In genomic region chr17:37088913-37089312, GRCh38 we compare ENCODE assay signal across 16 cellular contexts.
DNase-seq lines count a peak whose midpoint lies in the region; ATAC-seq, FAIRE-seq and TF ChIP-seq lines count a peak whose summit lies in the region.
"Had no signal": no experiment of that assay in that cellular context is flagged by ENCODE, and none has a peak within 500 bp of the region (broad histone marks: within the 10 kb centered on the region; RNA-seq: fewer than 3 reads in every experiment).

No MANE protein-coding gene starts in this region.

- H3K4me3 Mint-ChIP-seq in activated T-helper 1 cell treated with anti-CD3 and anti-CD28 coated beads, Interleukin-12 subunit alpha, Interleukin-12 subunit beta, Interleukin-2, Interleukin-4 antibody, amounts not matched to agents 30 ng/mL and 10 ng/mL and 1 ng/mL, durations not matched to agents 14 hours and 24 hours and 36 hours, result peak overlapping the region; percentile 22
- H3K4me3 Mint-ChIP-seq: B cell had no signal

- CTCF ChIA-PET in HepG2 (lab: Yijun Ruan, JAX; ENCODE audit: low intra/inter-chr PET ratio, low total read pairs), result no interaction called here

- peak; percentile 8 for TF ChIP-seq CTCF in liver (IDR thresholded peaks at IDR 0.05; ENCODE audit: low read depth, low read length, missing input control)
- no peak for TF ChIP-seq CTCF in HepG2 (CRISPR knock-in tag; IDR thresholded peaks at IDR 0.05)

- H3K27ac Mint-ChIP-seq in activated T-helper 1 cell treated with anti-CD3 and anti-CD28 coated beads, Interleukin-12 subunit alpha, Interleukin-12 subunit beta, Interleukin-2, Interleukin-4 antibody, amounts not matched to agents 30 ng/mL and 10 ng/mL and 1 ng/mL, durations not matched to agents 14 hours and 24 hours and 36 hours, result no peak overlapping the region
- H3K27ac Mint-ChIP-seq: B cell had no signal

- in situ Hi-C loops in HepG2 (cut with HindIII; ENCODE audit: extremely low pct_ligation_motif_present, low pct_unique_long_range_greater_than_20kb), result no loop called here

- peak in 1 of 2 donors; percentile 54 for TF ChIP-seq RAD21 in liver (IDR thresholded peaks at IDR 0.05)
- TF ChIP-seq RAD21 in HepG2 (CRISPR knock-in tag; IDR thresholded peaks at IDR 0.05), result no peak

- no peaks in the 10 kb centered on the region for H3K27me3 Mint-ChIP-seq in activated T-helper 1 cell treated with anti-CD3 and anti-CD28 coated beads, Interleukin-12 subunit alpha, Interleukin-12 subunit beta, Interleukin-2, Interleukin-4 antibody, amounts not matched to agents 30 ng/mL and 10 ng/mL and 1 ng/mL, durations not matched to agents 14 hours and 24 hours and 36 hours (ENCODE audit: insufficient read depth)
- H3K27me3 Mint-ChIP-seq: B cell had no signal

- peaks cover 8 to 59% (median 30%) of the 10 kb centered on the region in 4 donors for H3K36me3 ChIP-seq in liver (ENCODE audit: control insufficient read depth in 4 of 4, insufficient read depth in 3 of 4, low read depth in 1 of 4, low read length in 3 of 4)
- H3K36me3 ChIP-seq in HepG2 (replicated peaks in 1 of 2; ENCODE audit: control insufficient read depth in 1 of 2, insufficient read depth in 2 of 2, low read length in 2 of 2), result peaks cover 13 to 80% of the 10 kb centered on the region in 2 experiments
- H3K36me3 ChIP-seq: pancreas had no signal

- no peaks in the 10 kb centered on the region for H3K9me3 Mint-ChIP-seq in activated T-helper 1 cell treated with anti-CD3 and anti-CD28 coated beads, Interleukin-12 subunit alpha, Interleukin-12 subunit beta, Interleukin-2, Interleukin-4 antibody, amounts not matched to agents 30 ng/mL and 10 ng/mL and 1 ng/mL, durations not matched to agents 14 hours and 24 hours and 36 hours

- H3K9me3 ChIP-seq in liver (ENCODE audit: control insufficient read depth in 4 of 4, low read length in 3 of 4) (no peaks in the 10 kb centered on the region), HepG2 (ENCODE audit: low read length) (no peaks in the 10 kb centered on the region)
- H3K9me3 ChIP-seq: pancreas had no signal

- FAIRE-seq in HepG2 (lab: Jason Lieb, UNC), result no peak
- FAIRE-seq: GM12891, HTR-8/SVneo, pancreas had no signal

- H3K27ac ChIP-seq in liver (ENCODE audit: low read depth in 1 of 2, low read length in 2 of 2) (no peak overlapping the region), HepG2 (ENCODE audit: extremely low read length, insufficient read depth, low read length) (no peak overlapping the region)

- peaks cover 33% of the 10 kb centered on the region for H3K36me3 Mint-ChIP-seq in activated T-helper 1 cell treated with anti-CD3 and anti-CD28 coated beads, Interleukin-12 subunit alpha, Interleukin-12 subunit beta, Interleukin-2, Interleukin-4 antibody, amounts not matched to agents 30 ng/mL and 10 ng/mL and 1 ng/mL, durations not matched to agents 14 hours and 24 hours and 36 hours (ENCODE audit: low read depth)

- no peaks in the 10 kb centered on the region for H3K4me1 ChIP-seq in liver (ENCODE audit: control insufficient read depth in 4 of 4, insufficient read depth in 4 of 4, low read length in 3 of 4)
- H3K4me1 ChIP-seq in HepG2 (ENCODE audit: insufficient read depth, low read length), result peaks cover 13% of the 10 kb centered on the region
- H3K4me1 ChIP-seq: pancreas had no signal

- H3K4me2 ChIP-seq in HepG2 (ENCODE audit: low read depth, low read length), result no peak overlapping the region

- H3K4me1 Mint-ChIP-seq in activated T-helper 1 cell treated with anti-CD3 and anti-CD28 coated beads, Interleukin-12 subunit alpha, Interleukin-12 subunit beta, Interleukin-2, Interleukin-4 antibody, amounts not matched to agents 30 ng/mL and 10 ng/mL and 1 ng/mL, durations not matched to agents 14 hours and 24 hours and 36 hours (ENCODE audit: low read depth), result peaks cover 51% of the 10 kb centered on the region

- POLR2A ChIA-PET in HepG2 (lab: Yijun Ruan, JAX), result no interaction called here

- ATAC-seq in HepG2 (no peak), GM19395 (IDR thresholded peaks at IDR 0.05; ENCODE audit: unreplicated experiment) (no peak)

- DNase-seq in HepG2 (ENCODE audit: low spot score) (no peak), myocyte (ENCODE audit: low read depth) (peak; percentile 56), cortex of kidney (lab: John Stamatoyannopoulos, UW) (no peak), NCI-H1048 (lab: John Stamatoyannopoulos, UW) (no peak)
- DNase-seq in activated T-helper 1 cell treated with anti-CD3 and anti-CD28 coated beads, Interleukin-12 subunit alpha, Interleukin-12 subunit beta, Interleukin-2, Interleukin-4 antibody, amounts not matched to agents 30 ng/mL and 10 ng/mL and 1 ng/mL, durations not matched to agents 14 hours and 24 hours and 36 hours (ENCODE audit: low spot score), result no peak
- no peak for DNase-seq in activated T-cell treated with anti-CD3 and anti-CD28 coated beads, Interleukin-2, amount 50 U/mL, for 48 hours
- DNase-seq: activated T-cell treated with anti-CD3 and anti-CD28 coated beads, Interleukin-2, amount 50 U/mL, for 1 hour; EL; foreskin fibroblast; pancreas; Right ventricle myocardium superior had no signal

- 81% methylated on average over 11 of the region's 11 CpGs for WGBS in liver
- 96% methylated on average over 9 of the region's 11 CpGs for WGBS in HepG2 (ENCODE audit: low lambda C conversion rate)

- H3K27me3 ChIP-seq in liver (ENCODE audit: control insufficient read depth in 4 of 4, insufficient read depth in 4 of 4, low read length in 3 of 4), result no peaks in the 10 kb centered on the region
- no peaks in the 10 kb centered on the region for H3K27me3 ChIP-seq in HepG2 (ENCODE audit: control insufficient read depth in 1 of 2, insufficient read depth in 2 of 2, low read length in 2 of 2)
- H3K27me3 ChIP-seq: pancreas had no signal

- no peaks in the 10 kb centered on the region for H3K79me2 ChIP-seq in HepG2 (ENCODE audit: insufficient read depth, low read length)

- H2AFZ ChIP-seq in HepG2 (ENCODE audit: low read length), result no peak overlapping the region

- no peak for TF ChIP-seq POLR2A in HepG2 (IDR thresholded peaks at IDR 0.05; ENCODE audit: insufficient read depth in 1 of 2, low read depth in 2 of 2, low read length in 2 of 2)

- BruUV-seq in HepG2 (replicated peaks; lab: Mats Ljungman, UMichigan), result no TSS peak

- H4K20me1 ChIP-seq in HepG2 (ENCODE audit: insufficient read depth, low read length), result no peaks in the 10 kb centered on the region

- intact Hi-C loops in HepG2 (cut with micrococcal nuclease; ENCODE audit: unreplicated experiment), result no loop called here
- intact Hi-C loops in activated T-helper 1 cell treated with anti-CD3 and anti-CD28 coated beads, Interleukin-12 subunit alpha, Interleukin-12 subunit beta, Interleukin-2, Interleukin-4 antibody, amounts not matched to agents 30 ng/mL and 10 ng/mL and 1 ng/mL, durations not matched to agents 14 hours and 24 hours and 36 hours (cut with micrococcal nuclease), result no loop called here

- H3K4me3 ChIP-seq in liver (ENCODE audit: low read depth in 1 of 3, low read length in 3 of 3) (no peak overlapping the region), HepG2 (replicated peaks in 1 of 3; ENCODE audit: insufficient read depth in 1 of 3, low read depth in 2 of 3, low read length in 3 of 3) (no peak overlapping the region)
- H3K4me3 ChIP-seq: pancreas had no signal

- TF ChIP-seq EP300 in HepG2 (IDR thresholded peaks at IDR 0.05; ENCODE audit: low read depth in 2 of 2, low read length in 2 of 2) (no peak), HepG2 (CRISPR knock-in tag; IDR thresholded peaks at IDR 0.05; ENCODE audit: borderline replicate concordance) (no peak)

- H3K9ac ChIP-seq in liver (ENCODE audit: low read depth in 1 of 2, low read length in 2 of 2) (no peak overlapping the region), HepG2 (ENCODE audit: insufficient read depth, low read depth, low read length) (no peak overlapping the region)

TF ChIP-seq in liver, 16 proteins besides CTCF, POLR2A, EP300 and RAD21:
- TF ChIP-seq FOXA2 (IDR thresholded peaks at IDR 0.05) (no peak), HNF4G (IDR thresholded peaks at IDR 0.05) (no peak), RXRA (IDR thresholded peaks at IDR 0.05) (no peak), TAF1 (conservative IDR thresholded peaks at IDR 0.05) (no peak), SP1 (IDR thresholded peaks at IDR 0.05) (no peak)

TF ChIP-seq in HepG2, 621 proteins besides CTCF, POLR2A, EP300 and RAD21 (continues in another document):
- TF ChIP-seq ZBTB42 (CRISPR knock-in tag; IDR thresholded peaks at IDR 0.05), result no peak
- TF ChIP-seq, protein P1, sequence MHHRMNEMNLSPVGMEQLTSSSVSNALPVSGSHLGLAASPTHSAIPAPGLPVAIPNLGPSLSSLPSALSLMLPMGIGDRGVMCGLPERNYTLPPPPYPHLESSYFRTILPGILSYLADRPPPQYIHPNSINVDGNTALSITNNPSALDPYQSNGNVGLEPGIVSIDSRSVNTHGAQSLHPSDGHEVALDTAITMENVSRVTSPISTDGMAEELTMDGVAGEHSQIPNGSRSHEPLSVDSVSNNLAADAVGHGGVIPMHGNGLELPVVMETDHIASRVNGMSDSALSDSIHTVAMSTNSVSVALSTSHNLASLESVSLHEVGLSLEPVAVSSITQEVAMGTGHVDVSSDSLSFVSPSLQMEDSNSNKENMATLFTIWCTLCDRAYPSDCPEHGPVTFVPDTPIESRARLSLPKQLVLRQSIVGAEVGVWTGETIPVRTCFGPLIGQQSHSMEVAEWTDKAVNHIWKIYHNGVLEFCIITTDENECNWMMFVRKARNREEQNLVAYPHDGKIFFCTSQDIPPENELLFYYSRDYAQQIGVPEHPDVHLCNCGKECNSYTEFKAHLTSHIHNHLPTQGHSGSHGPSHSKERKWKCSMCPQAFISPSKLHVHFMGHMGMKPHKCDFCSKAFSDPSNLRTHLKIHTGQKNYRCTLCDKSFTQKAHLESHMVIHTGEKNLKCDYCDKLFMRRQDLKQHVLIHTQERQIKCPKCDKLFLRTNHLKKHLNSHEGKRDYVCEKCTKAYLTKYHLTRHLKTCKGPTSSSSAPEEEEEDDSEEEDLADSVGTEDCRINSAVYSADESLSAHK (CRISPR knock-in tag; IDR thresholded peaks at IDR 0.05; ENCODE audit: borderline replicate concordance), result no peak
